10 cellular contexts compared by ENCODE assay signal in the genomic region with DNA sequence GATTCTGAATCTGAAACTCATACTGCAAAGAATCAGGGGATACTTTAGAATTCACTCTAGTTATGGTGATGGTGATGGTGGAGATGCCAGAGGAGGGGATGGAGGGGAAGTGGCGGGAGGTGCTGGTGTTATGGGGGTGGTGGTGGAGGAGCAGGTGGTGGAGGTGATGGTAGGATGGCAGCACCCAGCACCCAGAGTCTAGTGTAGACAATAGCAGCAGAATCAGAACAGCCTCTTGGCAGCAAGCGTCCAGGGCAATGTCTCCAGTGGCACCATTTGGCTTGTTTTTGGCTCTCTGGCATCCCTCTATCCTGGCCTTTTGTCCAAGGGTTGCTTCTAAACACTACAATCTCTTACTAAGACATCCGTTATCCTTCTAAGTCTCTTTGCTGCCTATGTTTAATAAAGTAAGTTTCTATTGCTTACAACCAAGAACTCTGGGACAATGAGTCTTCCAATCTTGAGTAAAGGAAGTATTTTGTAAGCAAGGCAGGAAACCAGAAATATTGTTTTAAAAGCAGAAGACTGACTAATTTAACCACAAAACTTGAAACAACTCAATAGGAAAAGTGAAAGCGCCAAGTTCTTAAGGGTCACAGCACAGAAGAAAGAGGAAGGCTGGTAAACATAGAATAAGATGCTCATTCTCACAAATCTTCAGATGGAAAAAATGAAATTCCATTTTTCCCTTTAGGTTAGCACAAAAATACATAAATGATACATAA. TPM values are rescaled to one million over a fixed set of nuclear protein-coding genes. Genes with fewer than 3 reads are reported as not detected.
DNase-seq lines count a peak whose midpoint lies in the region; ATAC-seq and TF ChIP-seq lines count a peak whose summit lies in the region.
"Had no signal": no experiment of that assay in that cellular context is flagged by ENCODE, and none has a peak within 500 bp of the region (broad histone marks: within the 10 kb centered on the region; RNA-seq: fewer than 3 reads in every experiment).

No MANE protein-coding gene starts in this region.

- H2AFZ ChIP-seq in Loucy (ENCODE audit: low read length), result no peak overlapping the region

- no peaks in the 10 kb centered on the region for H3K9me3 Mint-ChIP-seq in activated naive CD8-positive, alpha-beta T cell treated with anti-CD3 and anti-CD28 coated beads, Interleukin-2, amount 10 ng/mL, durations not matched to agents 7 days and 5 days
- no peaks in the 10 kb centered on the region for H3K9me3 Mint-ChIP-seq in natural killer cell treated with Interleukin-12 subunit alpha and Interleukin-12 subunit beta and Interleukin-15 and Interleukin-18, amount 100 ng/mL, for 72 hours

- H3K4me1 Mint-ChIP-seq in activated naive CD8-positive, alpha-beta T cell treated with anti-CD3 and anti-CD28 coated beads, Interleukin-2, amount 10 ng/mL, durations not matched to agents 7 days and 5 days, result peaks cover 60% of the 10 kb centered on the region
- peaks cover 9 to 17% of the 10 kb centered on the region in 2 donors for H3K4me1 Mint-ChIP-seq in natural killer cell treated with Interleukin-12 subunit alpha and Interleukin-12 subunit beta and Interleukin-15 and Interleukin-18, amount 100 ng/mL, for 72 hours (ENCODE audit: low read depth in 2 of 2)

- peaks cover 5% of the 10 kb centered on the region for H3K36me3 Mint-ChIP-seq in activated naive CD8-positive, alpha-beta T cell treated with anti-CD3 and anti-CD28 coated beads, Interleukin-2, amount 10 ng/mL, durations not matched to agents 7 days and 5 days
- H3K36me3 Mint-ChIP-seq in natural killer cell treated with Interleukin-12 subunit alpha and Interleukin-12 subunit beta and Interleukin-15 and Interleukin-18, amount 100 ng/mL, for 72 hours, result no peaks in the 10 kb centered on the region

- peak overlapping the region; percentile 89 for H3K27ac Mint-ChIP-seq in activated naive CD8-positive, alpha-beta T cell treated with anti-CD3 and anti-CD28 coated beads, Interleukin-2, amount 10 ng/mL, durations not matched to agents 7 days and 5 days
- H3K27ac Mint-ChIP-seq in natural killer cell treated with Interleukin-12 subunit alpha and Interleukin-12 subunit beta and Interleukin-15 and Interleukin-18, amount 100 ng/mL, for 72 hours, result peak overlapping the region; percentile 11 to 78

- H4K20me1 ChIP-seq in Loucy (ENCODE audit: insufficient read depth, low read length, poor library complexity, severe bottlenecking), result no peaks in the 10 kb centered on the region

- POLR2A ChIA-PET in activated naive CD8-positive, alpha-beta T cell treated with anti-CD3 and anti-CD28 coated beads, Interleukin-2, amount 10 ng/mL, durations not matched to agents 7 days and 5 days (lab: Charles Lee), result no interaction called here

- no peaks in the 10 kb centered on the region for H3K79me2 ChIP-seq in Loucy (ENCODE audit: insufficient read depth, low read length)

- peaks cover 4% of the 10 kb centered on the region; the same call in 1 of the 2 replicates for H3F3A ChIP-seq in Loucy (ENCODE audit: low read depth)

- H3K36me3 ChIP-seq in Loucy (ENCODE audit: insufficient read depth, low read length) (no peaks in the 10 kb centered on the region), esophagus muscularis mucosa (no peaks in the 10 kb centered on the region)

- WGBS in esophagus muscularis mucosa, result 80% methylated on average over 4 of the region's 4 CpGs

- H3K4me1 ChIP-seq in Loucy (ENCODE audit: insufficient read depth, low read length, poor library complexity, severe bottlenecking) (peaks cover 85% of the 10 kb centered on the region), esophagus muscularis mucosa (peaks cover 4 to 9% (median 7%) of the 10 kb centered on the region in 4 donors)

- no peaks in the 10 kb centered on the region for H3K27me3 ChIP-seq in Loucy (ENCODE audit: insufficient read depth, low read length, poor library complexity, severe bottlenecking)
- H3K27me3 ChIP-seq in esophagus muscularis mucosa, result no peaks in the 10 kb centered on the region

- DNase-seq in GDM1 (lab: John Stamatoyannopoulos, UW) (peak; percentile 23), esophagus muscularis mucosa (ENCODE audit: extremely low spot score) (no peak)
- DNase-seq in activated naive CD8-positive, alpha-beta T cell treated with anti-CD3 and anti-CD28 coated beads, Interleukin-2, amount 10 ng/mL, durations not matched to agents 7 days and 5 days, result no peak
- no peak for DNase-seq in natural killer cell treated with Interleukin-12 subunit alpha and Interleukin-12 subunit beta and Interleukin-15 and Interleukin-18, amount 100 ng/mL, for 72 hours (ENCODE audit: low spot score)
- DNase-seq: NCI-H1436 had no signal

- TF ChIP-seq EP300 in esophagus muscularis mucosa (IDR thresholded peaks at IDR 0.05), result no peak

- H3K9ac ChIP-seq in Loucy (ENCODE audit: low read depth, low read length, poor library complexity, severe bottlenecking), result peak overlapping the region; percentile 68

- no peak overlapping the region for H3K27ac ChIP-seq in esophagus muscularis mucosa (replicated peaks in 1 of 4)

- H3K27me3 Mint-ChIP-seq in activated naive CD8-positive, alpha-beta T cell treated with anti-CD3 and anti-CD28 coated beads, Interleukin-2, amount 10 ng/mL, durations not matched to agents 7 days and 5 days, result no peaks in the 10 kb centered on the region
- no peaks in the 10 kb centered on the region for H3K27me3 Mint-ChIP-seq in natural killer cell treated with Interleukin-12 subunit alpha and Interleukin-12 subunit beta and Interleukin-15 and Interleukin-18, amount 100 ng/mL, for 72 hours

- H3K9me2 ChIP-seq in Loucy (replicated peaks; ENCODE audit: low read depth, low read length), result no peaks in the 10 kb centered on the region

- intact Hi-C loops in esophagus muscularis mucosa (cut with DNase I), result no loop called here

- no peak for TF ChIP-seq CTCF in Loucy (conservative IDR thresholded peaks at IDR 0.05; ENCODE audit: low read length)
- no peak for TF ChIP-seq CTCF in esophagus muscularis mucosa (IDR thresholded peaks at IDR 0.05)

- ATAC-seq in activated naive CD8-positive, alpha-beta T cell treated with anti-CD3 and anti-CD28 coated beads, Interleukin-2, amount 10 ng/mL, durations not matched to agents 7 days and 5 days (ENCODE audit: low read depth), result peak; percentile 73
- peak in 1 of 2 donors; percentile 58 for ATAC-seq in natural killer cell treated with Interleukin-12 subunit alpha and Interleukin-12 subunit beta and Interleukin-15 and Interleukin-18, amount 100 ng/mL, for 72 hours
- ATAC-seq in esophagus mucosa (no peak), GM18868 (IDR thresholded peaks at IDR 0.05; ENCODE audit: unreplicated experiment) (no peak), GM18858 (IDR thresholded peaks at IDR 0.05; ENCODE audit: unreplicated experiment) (no peak)

- H3K4me3 Mint-ChIP-seq in activated naive CD8-positive, alpha-beta T cell treated with anti-CD3 and anti-CD28 coated beads, Interleukin-2, amount 10 ng/mL, durations not matched to agents 7 days and 5 days, result peak overlapping the region; percentile 65
- H3K4me3 Mint-ChIP-seq in natural killer cell treated with Interleukin-12 subunit alpha and Interleukin-12 subunit beta and Interleukin-15 and Interleukin-18, amount 100 ng/mL, for 72 hours, result peak overlapping the region; percentile 19

- TF ChIP-seq POLR2A in esophagus muscularis mucosa (IDR thresholded peaks at IDR 0.05; ENCODE audit: low read depth), result no peak

- H3K9me3 ChIP-seq in Loucy (ENCODE audit: insufficient read depth, low read depth, low read length) (no peaks in the 10 kb centered on the region), esophagus muscularis mucosa (no peaks in the 10 kb centered on the region)

- H3K4me3 ChIP-seq in Loucy (ENCODE audit: low read length, poor library complexity, severe bottlenecking), result peak overlapping the region; percentile 50
- H3K4me3 ChIP-seq in esophagus muscularis mucosa, result no peak overlapping the region

- peak overlapping the region; percentile 64 for H3K4me2 ChIP-seq in Loucy (ENCODE audit: low read depth, low read length, poor library complexity, severe bottlenecking)

RNA-seq across cellular contexts. Expression of gene GDF10, which starts 42.4 kb away (rescaled TPM):
- under 1 TPM; 0.11 TPM for total RNA-seq in activated naive CD8-positive, alpha-beta T cell treated with anti-CD3 and anti-CD28 coated beads, Interleukin-2, amount 10 ng/mL, durations not matched to agents 7 days and 5 days
- total RNA-seq in natural killer cell treated with Interleukin-12 subunit alpha and Interleukin-12 subunit beta and Interleukin-15 and Interleukin-18, amount 100 ng/mL, for 72 hours, result not detected
- total RNA-seq in esophagus mucosa (not detected), esophagus muscularis mucosa (10 to 100 TPM in 3 of 4 donors, 1 to 10 TPM in 1; 5.6 to 33.3 (median 29.5) TPM)
- total RNA-seq: T-helper 2 cell treated with Interferon-gamma antibody and Interleukin-4, amounts not matched to agents 100 ng/mL and 5 ng/mL, for 36 hours had no signal
